ENCODE assay signal across 12 cellular contexts in the genomic region with DNA sequence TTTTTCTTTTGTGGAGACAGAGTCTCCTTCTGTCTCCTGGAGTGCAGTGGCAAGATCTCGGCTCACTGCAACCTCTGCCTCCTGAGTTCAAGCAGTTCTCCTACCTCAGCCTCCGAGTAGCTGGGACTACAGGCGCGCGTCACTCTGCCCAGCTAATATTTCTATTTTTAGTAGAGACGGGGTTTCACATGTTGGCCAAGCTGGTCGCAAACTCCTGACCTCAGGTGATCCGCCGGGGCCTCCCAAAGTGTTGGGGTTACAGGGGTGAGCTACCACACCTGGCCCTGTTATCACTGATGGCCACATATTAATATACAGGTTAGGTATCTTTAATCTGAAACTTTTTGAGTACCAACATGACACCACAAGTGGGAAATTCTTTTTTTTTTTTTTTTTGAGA.
"Had no signal": no experiment of that assay in that cellular context is flagged by ENCODE, and none has a peak within 500 bp of the region (broad histone marks: within the 10 kb centered on the region; RNA-seq: fewer than 3 reads in every experiment).

No MANE protein-coding gene starts in this region.

- DNase-seq: activated CD4-positive, alpha-beta memory T cell treated with anti-CD3 and anti-CD28 coated beads for 36 hours; activated CD8-positive, alpha-beta memory T cell treated with anti-CD3 and anti-CD28 coated beads, Interleukin-2, amount 50 U/mL, for 4 hours; activated naive CD4-positive, alpha-beta T cell treated with Interleukin-2 at 50 U/mL for 16 hours; endodermal cell; islet precursor cell; pancreas; T-helper 9 cell; tibial artery had no signal

- H3K27ac Mint-ChIP-seq: activated CD4-positive, alpha-beta memory T cell treated with anti-CD3 and anti-CD28 coated beads for 36 hours; activated T-helper 1 cell treated with anti-CD3 and anti-CD28 coated beads, Interleukin-12 subunit alpha, Interleukin-12 subunit beta, Interleukin-2, Interleukin-4 antibody, amounts not matched to agents 30 ng/mL and 10 ng/mL and 1 ng/mL, durations not matched to agents 14 hours and 24 hours and 36 hours had no signal

- H3K27me3 ChIP-seq: brain microvascular endothelial cell, pancreas, tibial artery, vagina had no signal

- H3K4me3 Mint-ChIP-seq: activated CD4-positive, alpha-beta memory T cell treated with anti-CD3 and anti-CD28 coated beads for 36 hours; activated T-helper 1 cell treated with anti-CD3 and anti-CD28 coated beads, Interleukin-12 subunit alpha, Interleukin-12 subunit beta, Interleukin-2, Interleukin-4 antibody, amounts not matched to agents 30 ng/mL and 10 ng/mL and 1 ng/mL, durations not matched to agents 14 hours and 24 hours and 36 hours; endodermal cell had no signal

- H3K9me3 Mint-ChIP-seq: activated CD4-positive, alpha-beta memory T cell treated with anti-CD3 and anti-CD28 coated beads for 36 hours; activated T-helper 1 cell treated with anti-CD3 and anti-CD28 coated beads, Interleukin-12 subunit alpha, Interleukin-12 subunit beta, Interleukin-2, Interleukin-4 antibody, amounts not matched to agents 30 ng/mL and 10 ng/mL and 1 ng/mL, durations not matched to agents 14 hours and 24 hours and 36 hours; endodermal cell had no signal

- H3K27me3 Mint-ChIP-seq: activated CD4-positive, alpha-beta memory T cell treated with anti-CD3 and anti-CD28 coated beads for 36 hours had no signal

- H3K27ac ChIP-seq: brain microvascular endothelial cell, pancreas, tibial artery, vagina had no signal

- H3K4me3 ChIP-seq: pancreas, skin epidermis, tibial artery, vagina had no signal

- H3K9me3 ChIP-seq: pancreas, tibial artery, vagina had no signal
